ENCODE assay signal across 7 cellular contexts in the genomic region with DNA sequence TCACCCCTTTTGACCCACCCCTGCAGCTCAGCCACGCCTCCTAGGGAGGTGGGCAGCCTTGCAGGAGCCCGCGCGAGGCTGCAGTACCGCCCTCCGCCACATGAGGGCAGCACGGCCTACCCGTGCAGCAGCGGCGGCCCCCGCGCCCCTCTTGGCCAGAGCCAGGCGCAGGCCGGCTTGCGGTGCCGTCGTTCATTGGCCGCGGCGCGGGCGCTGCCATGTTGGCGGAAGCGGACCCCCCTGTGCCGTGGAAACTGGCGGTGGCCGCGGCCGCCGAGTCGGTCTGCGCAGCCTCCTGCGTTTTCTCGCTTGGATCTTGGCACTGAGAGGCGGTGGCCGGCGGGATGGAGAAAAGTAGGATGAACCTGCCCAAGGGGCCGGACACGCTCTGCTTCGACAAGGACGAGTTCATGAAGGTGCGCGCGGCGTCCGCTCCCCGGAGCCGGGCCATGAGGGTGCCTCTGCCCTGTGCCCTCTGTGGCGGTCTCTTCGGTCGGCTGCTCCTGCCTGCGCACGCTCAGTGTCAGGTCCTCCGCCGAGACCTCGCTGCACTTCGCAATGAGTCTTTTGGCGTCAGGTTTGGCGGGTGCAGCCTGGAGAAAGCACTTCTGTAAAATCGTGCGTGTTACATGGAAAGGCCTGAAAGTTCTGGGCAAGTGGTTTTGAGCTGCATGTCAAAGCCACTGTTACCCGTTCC. TPM values are rescaled to one million over a fixed set of nuclear protein-coding genes. Genes with fewer than 3 reads are reported as not detected.
DNase-seq lines count a peak whose midpoint lies in the region; ATAC-seq and TF ChIP-seq lines count a peak whose summit lies in the region.

Gene COG2 (plus strand): TSS at position 219 of the 697 bp plus-strand sequence. CDS start 126 bp downstream, at position 345.

- intact Hi-C loops in sciatic nerve (cut with DNase I) = no loop called here

- TF ChIP-seq CTCF in astrocyte of the spinal cord (IDR thresholded peaks at IDR 0.05; ENCODE audit: low read depth, low read length) = peak; percentile 97

- peak; percentile 81 for DNase-seq in NCI-H2029 (lab: John Stamatoyannopoulos, UW)
- DNase-seq in T1000 (lab: John Stamatoyannopoulos, UW) = peak; percentile 92
- peak; percentile 94 for DNase-seq in astrocyte of the spinal cord (ENCODE audit: low read depth, low spot score)
- DNase-seq in hypothalamus (lab: John Stamatoyannopoulos, UW) = peak; percentile 60 to 99 (median 91)
- DNase-seq in sciatic nerve (ENCODE audit: low spot score) = peak; percentile 96

- in situ Hi-C loops in astrocyte of the spinal cord (cut with HindIII; ENCODE audit: low sequenced_read_pairs) = no loop called here

- peak within 1 kb of the TSS; percentile 90 for H3K4me3 ChIP-seq in astrocyte of the spinal cord (ENCODE audit: low read depth, low read length)

- ATAC-seq in GM18508 (IDR thresholded peaks at IDR 0.05; ENCODE audit: insufficient read depth, unreplicated experiment) (peak; percentile 79), HG02981 (IDR thresholded peaks at IDR 0.05; ENCODE audit: unreplicated experiment) (peak; percentile 95), sciatic nerve (peak; percentile 100)

RNA-seq across cellular contexts. Expression of gene COG2, which starts in this region (rescaled TPM):
- total RNA-seq in sciatic nerve = 21.2 TPM

Comparison
In these comparisons a context has a peak if more than half of its experiments do, and no peak if none do; other contexts are left out.
1. Peak in every context shown above with its lines: DNase-seq, ATAC-seq and H3K4me3 ChIP-seq.